Comparison of ENCODE assay signal across 8 cellular contexts in genomic region chr15:40764766-40765136, GRCh38. TPM values are rescaled to one million over a fixed set of nuclear protein-coding genes. Genes with fewer than 3 reads are reported as not detected.
DNase-seq lines count a peak whose midpoint lies in the region; ATAC-seq and TF ChIP-seq lines count a peak whose summit lies in the region.

No MANE protein-coding gene starts in this region.

- H3K4me1 Mint-ChIP-seq in H9 = peaks cover 29 to 31% of the 10 kb centered on the region in 2 experiments
- H3K4me1 Mint-ChIP-seq in T-helper 17 cell = peaks cover 21% of the 10 kb centered on the region

- H3K36me3 Mint-ChIP-seq in H9 (ENCODE audit: insufficient read depth in 1 of 3, low read depth in 3 of 3) (peaks cover 0 to 5% (median 0%) of the 10 kb centered on the region in 3 experiments; a peak in 4 of 7 replicates), T-helper 17 cell (ENCODE audit: low read depth) (no peaks in the 10 kb centered on the region)

- H3K27me3 Mint-ChIP-seq in H9 (ENCODE audit: low read depth) (peaks cover 9% of the 10 kb centered on the region; the same call in 1 of the 2 replicates), T-helper 17 cell (no peaks in the 10 kb centered on the region)

- no peaks in the 10 kb centered on the region for H3K79me2 ChIP-seq in H9 (ENCODE audit: insufficient read depth, low read length)

- no peak overlapping the region for H3K23ac ChIP-seq in H9 (ENCODE audit: insufficient read length, low read depth, low read length)

- no peak for DNase-seq in H9
- no peak for DNase-seq in T-helper 17 cell
- DNase-seq in left ventricle myocardium inferior = no peak
- no peak for DNase-seq in gastrocnemius medialis
- no peak for DNase-seq in stimulated activated CD4-positive, alpha-beta T cell treated with anti-CD3 and anti-CD28 coated beads, Interleukin-2, amount 100 ng/mL, for 48 hours
- no peak for DNase-seq in substantia nigra (lab: John Stamatoyannopoulos, UW)
- no peak for DNase-seq in NCI-H1436 treated with DMSO at 0.1 percent for 48 hours (lab: John Stamatoyannopoulos, UW)

- H2BK120ac ChIP-seq in H9 (ENCODE audit: low read depth, low read length, poor library complexity, severe bottlenecking) = no peak overlapping the region

- H2BK12ac ChIP-seq in H9 (ENCODE audit: insufficient read length, low read depth, low read length) = no peak overlapping the region

- H3K4me3 ChIP-seq in left ventricle myocardium inferior (peak overlapping the region; percentile 69), gastrocnemius medialis (peak overlapping the region; percentile 57 to 66 (median 62))

- H4K8ac ChIP-seq in H9 (replicated peaks; ENCODE audit: insufficient read length, low read depth, low read length) = no peak overlapping the region

- H3K4ac ChIP-seq in H9 (ENCODE audit: low read depth, low read length) = no peak overlapping the region

- no peak overlapping the region for H3K56ac ChIP-seq in H9 (ENCODE audit: insufficient read length, low read depth, low read length)

- no peak overlapping the region for H3K14ac ChIP-seq in H9 (ENCODE audit: insufficient read depth, low read length)

- H3K9me3 ChIP-seq in H9 (ENCODE audit: control insufficient read depth, low read depth, low read length) (no peaks in the 10 kb centered on the region), T-helper 17 cell (ENCODE audit: control insufficient read depth, low read length, poor library complexity, severe bottlenecking) (no peaks in the 10 kb centered on the region), left ventricle myocardium inferior (replicated peaks) (no peaks in the 10 kb centered on the region), gastrocnemius medialis (no peaks in the 10 kb centered on the region)

- H3K27ac ChIP-seq in H9 (ENCODE audit: insufficient read length, low read depth, low read length) (no peak overlapping the region), left ventricle myocardium inferior (replicated peaks) (peak overlapping the region; percentile 80), gastrocnemius medialis (peak overlapping the region; percentile 65 to 82 (median 74)), substantia nigra (ENCODE audit: low read depth, low read length, poor library complexity, severe bottlenecking) (no peak overlapping the region)

- no peak overlapping the region for H4K91ac ChIP-seq in H9 (ENCODE audit: insufficient read length, low read depth, low read length)

- no peak overlapping the region for H3K18ac ChIP-seq in H9 (ENCODE audit: insufficient read length, low read depth, low read length)

- no CpG with 5 or more reads among the region's 6 CpGs for WGBS in H9 (ENCODE audit: extremely low coverage, insufficient read length, low lambda C conversion rate)

- ATAC-seq in T-helper 17 cell = no peak
- no peak for ATAC-seq in gastrocnemius medialis
- ATAC-seq in GM21360 (IDR thresholded peaks at IDR 0.05; ENCODE audit: unreplicated experiment) = no peak

- peak overlapping the region; percentile 76 to 85 for H3K4me3 Mint-ChIP-seq in H9
- H3K4me3 Mint-ChIP-seq in T-helper 17 cell = peak overlapping the region; percentile 92

- no peak overlapping the region for H3K9ac ChIP-seq in H9 (ENCODE audit: extremely low read depth, insufficient read length, low read length)

- H3K4me1 ChIP-seq in H9 (ENCODE audit: insufficient read depth, low read length) (peaks cover 4% of the 10 kb centered on the region; the same call in 1 of the 2 replicates), left ventricle myocardium inferior (peaks cover 36% of the 10 kb centered on the region), gastrocnemius medialis (peaks cover 21 to 28% of the 10 kb centered on the region in 2 donors)

- no peaks in the 10 kb centered on the region for H3K27me3 ChIP-seq in H9 (ENCODE audit: insufficient read depth, low read length)
- H3K27me3 ChIP-seq in left ventricle myocardium inferior (ENCODE audit: low read depth) = no peaks in the 10 kb centered on the region
- no peaks in the 10 kb centered on the region for H3K27me3 ChIP-seq in gastrocnemius medialis

- TF ChIP-seq CTCF in H9 (conservative IDR thresholded peaks at IDR 0.05) (no peak), left ventricle myocardium inferior (IDR thresholded peaks at IDR 0.05; ENCODE audit: borderline replicate concordance) (no peak), gastrocnemius medialis (IDR thresholded peaks at IDR 0.05 in 4 of 5, conservative IDR thresholded peaks at IDR 0.05 in 1 of 5) (no peak)

- H3K36me3 ChIP-seq in left ventricle myocardium inferior = peaks cover 12% of the 10 kb centered on the region
- peaks cover 0 to 4% of the 10 kb centered on the region in 2 donors for H3K36me3 ChIP-seq in gastrocnemius medialis

- TF ChIP-seq POLR2A in gastrocnemius medialis (IDR thresholded peaks at IDR 0.05) = no peak

- H4K5ac ChIP-seq in H9 (ENCODE audit: insufficient read length, low read depth, low read length) = no peak overlapping the region

- no peaks in the 10 kb centered on the region for H3K9me3 Mint-ChIP-seq in H9

- H3K79me1 ChIP-seq in H9 (ENCODE audit: insufficient read depth, low read depth, low read length, poor library complexity, severe bottlenecking) = no peaks in the 10 kb centered on the region

- no peak overlapping the region for H2BK15ac ChIP-seq in H9 (ENCODE audit: low read depth, low read length)

- H3K23me2 ChIP-seq in H9 (ENCODE audit: insufficient read length, low read depth, low read length, poor library complexity, severe bottlenecking) = no peaks in the 10 kb centered on the region

- no peak overlapping the region for H2BK5ac ChIP-seq in H9 (ENCODE audit: insufficient read length, low read length)

- H3K27ac Mint-ChIP-seq in H9 (peak overlapping the region in 1 of 3 experiments; percentile 44; a peak in 1 of 7 replicates), T-helper 17 cell (peak overlapping the region; percentile 95)

- H2AK5ac ChIP-seq in H9 (ENCODE audit: insufficient read length, low read length) = no peak overlapping the region

- H3K4me2 ChIP-seq in H9 (ENCODE audit: insufficient read depth, insufficient read length, low read length) = peak overlapping the region; percentile 50

- no peak overlapping the region for H2AFZ ChIP-seq in H9 (ENCODE audit: low read length)

- in situ Hi-C loops in gastrocnemius medialis (cut with MboI; ENCODE audit: low sequenced_read_pairs in 4 of 4) = no loop called here

- H4K20me1 ChIP-seq in H9 (ENCODE audit: control insufficient read depth, insufficient read depth, insufficient read length) = no peaks in the 10 kb centered on the region

- intact Hi-C loops in left ventricle myocardium inferior (cut with micrococcal nuclease) (no loop called here), gastrocnemius medialis (cut with DNase I; ENCODE audit: low total_unique reads) (loop anchor here (5.0 to 10.0 kb wide), 2 partner anchors 43 to 350 kb away; partner anchors contain the start of genes DNAJC17, INO80 and ZFYVE19)

- H3T11ph ChIP-seq in H9 (ENCODE audit: low read length) = no peak overlapping the region

- no peak overlapping the region for H2BK20ac ChIP-seq in H9 (ENCODE audit: low read depth, low read length, poor library complexity, severe bottlenecking)

RNA-seq across cellular contexts. Expression of gene GCHFR, which starts 0.9 kb away (rescaled TPM):
- total RNA-seq in H9 (2021) = 33.0 and 37.0 TPM in 2 replicates
- 10 to 100 TPM; 16.4 to 20.5 TPM for total RNA-seq in T-helper 17 cell
- 7.1 TPM for total RNA-seq in left ventricle myocardium inferior
- 10 to 100 TPM in 3 of 4 donors, under 1 TPM in 1; 0.49 to 16.9 (median 14.4) TPM for total RNA-seq in gastrocnemius medialis

RNA-seq across cellular contexts. Expression of gene C15orf62, which starts 5.0 kb away (rescaled TPM):
- 0.44 and 0.70 TPM in 2 replicates for total RNA-seq in H9 (2021)
- total RNA-seq in T-helper 17 cell = 1 to 10 TPM in 1 of 2 donors, under 1 TPM in 1; 0.89 to 1.2 TPM
- 0.30 TPM for total RNA-seq in left ventricle myocardium inferior
- under 1 TPM in 2 of 4 donors, not detected in 2; 0.09 to 0.49 TPM for total RNA-seq in gastrocnemius medialis

RNA-seq across cellular contexts. Expression of gene RMDN3, which starts 9.7 kb away (rescaled TPM):
- total RNA-seq in H9 (2021) = 24.9 and 28.3 TPM in 2 replicates
- 10 to 100 TPM; 31.4 to 33.1 TPM for total RNA-seq in T-helper 17 cell
- 20.3 TPM for total RNA-seq in left ventricle myocardium inferior
- total RNA-seq in gastrocnemius medialis = 10 to 100 TPM; 12.7 to 55.3 (median 19.6) TPM

RNA-seq across cellular contexts. Expression of gene ZFYVE19, which starts 42.1 kb away (rescaled TPM):
- total RNA-seq in H9 (2021) (10.7 and 11.3 TPM in 2 replicates), T-helper 17 cell (10 to 100 TPM; 19.5 to 22.7 TPM), left ventricle myocardium inferior (24.7 TPM), gastrocnemius medialis (10 to 100 TPM; 11.4 to 18.9 (median 14.7) TPM)

RNA-seq across cellular contexts. Expression of gene DNAJC17, which starts 42.5 kb away (rescaled TPM):
- total RNA-seq in H9 (2021) (38.3 and 44.4 TPM in 2 replicates), T-helper 17 cell (10 to 100 TPM; 24.1 to 27.7 TPM), left ventricle myocardium inferior (16.0 TPM), gastrocnemius medialis (10 to 100 TPM in 2 of 4 donors, 1 to 10 TPM in 2; 5.3 to 25.0 (median 11.4) TPM)

Comparison
In these comparisons a context has a peak if more than half of its experiments do, and no peak if none do; other contexts are left out.
1. H3K27ac ChIP-seq: peak in left ventricle myocardium inferior (single experiment) and gastrocnemius medialis (4 of 4); none in H9 (single experiment) and substantia nigra (single experiment).